In genomic region chr12:54413284-54414190, GRCh38 we compare ENCODE assay signal across 8 cellular contexts. TPM values are rescaled to one million over a fixed set of nuclear protein-coding genes. Genes with fewer than 3 reads are reported as not detected.
DNase-seq lines count a peak whose midpoint lies in the region; ATAC-seq and TF ChIP-seq lines count a peak whose summit lies in the region.

No MANE protein-coding gene starts in this region.

- H3K4me3 ChIP-seq in WI38 (ENCODE audit: low read depth, low read length) (peak overlapping the region; percentile 28; the same call in 1 of the 2 replicates), colonic mucosa (no peak overlapping the region), neutrophil (ENCODE audit: low read depth in 1 of 2, low read length in 1 of 2) (peak overlapping the region; percentile 69 to 94), upper lobe of right lung (peak overlapping the region; percentile 83)

- intact Hi-C loops in colonic mucosa (cut with DNase I): no loop called here
- intact Hi-C loops in upper lobe of right lung (cut with DNase I): no loop called here

- no peaks in the 10 kb centered on the region for H3K9me3 ChIP-seq in colonic mucosa
- H3K9me3 ChIP-seq in neutrophil: no peaks in the 10 kb centered on the region
- no peaks in the 10 kb centered on the region for H3K9me3 ChIP-seq in upper lobe of right lung

- H3K27ac ChIP-seq in colonic mucosa (peak overlapping the region; percentile 71), neutrophil (peak overlapping the region; percentile 100), upper lobe of right lung (peak overlapping the region; percentile 82)

- H3K36me3 ChIP-seq in colonic mucosa: no peaks in the 10 kb centered on the region
- peaks cover 30% of the 10 kb centered on the region for H3K36me3 ChIP-seq in neutrophil
- H3K36me3 ChIP-seq in upper lobe of right lung: peaks cover 8% of the 10 kb centered on the region

- ATAC-seq in HG02981 (IDR thresholded peaks at IDR 0.05; ENCODE audit: unreplicated experiment): peak; percentile 56
- ATAC-seq in upper lobe of right lung: peak; percentile 78
- no peak for ATAC-seq in HG03025 (IDR thresholded peaks at IDR 0.05; ENCODE audit: low FRiP score, unreplicated experiment)

- peak overlapping the region; percentile 16 to 31 for H3K9ac ChIP-seq in colonic mucosa (ENCODE audit: low read depth in 2 of 2, low read length in 2 of 2)

- H3K4me1 ChIP-seq in colonic mucosa (no peaks in the 10 kb centered on the region), neutrophil (ENCODE audit: control insufficient read depth in 1 of 2, insufficient read depth in 1 of 2, low read depth in 1 of 2, low read length in 1 of 2) (peaks cover 77 to 81% of the 10 kb centered on the region in 2 experiments), upper lobe of right lung (peaks cover 69% of the 10 kb centered on the region)

- H3K27me3 ChIP-seq in colonic mucosa (no peaks in the 10 kb centered on the region), neutrophil (no peaks in the 10 kb centered on the region), upper lobe of right lung (no peaks in the 10 kb centered on the region)

- DNase-seq in A172 (ENCODE audit: low spot score) (peak; percentile 64), colonic mucosa (peak; percentile 54), upper lobe of right lung (peak; percentile 83), superior temporal gyrus (ENCODE audit: extremely low spot score) (no peak)

- no peak for TF ChIP-seq CTCF in WI38 (IDR thresholded peaks at IDR 0.05; ENCODE audit: low read depth, low read length)
- no peak for TF ChIP-seq CTCF in colonic mucosa (IDR thresholded peaks at IDR 0.05)
- no peak for TF ChIP-seq CTCF in neutrophil (IDR thresholded peaks at IDR 0.05)
- TF ChIP-seq CTCF in upper lobe of right lung (IDR thresholded peaks at IDR 0.05): no peak

RNA-seq across cellular contexts. Expression of gene ITGA5, which starts 5.5 kb away (rescaled TPM):
- 215 and 219 TPM in 2 replicates for total RNA-seq in A172 (2014; rRNA removed; shearing (Covaris generic))
- total RNA-seq in colonic mucosa (100 to 1,000 TPM in 1 of 2 donors, 1 to 10 TPM in 1; 7.8 to 120 TPM), upper lobe of right lung (102 TPM)

RNA-seq across cellular contexts. Expression of gene ZNF385A, which starts 29.0 kb away (rescaled TPM):
- total RNA-seq in A172 (2014; rRNA removed; shearing (Covaris generic)): 1.3 and 5.3 TPM in 2 replicates
- total RNA-seq in colonic mucosa (1 to 10 TPM; 3.8 to 7.3 TPM), upper lobe of right lung (26.6 TPM)

RNA-seq across cellular contexts. Expression of gene GPR84, which starts 49.3 kb away (rescaled TPM):
- total RNA-seq in A172 (2014; rRNA removed; shearing (Covaris generic)): not detected in 2 replicates
- total RNA-seq in colonic mucosa (under 1 TPM in 1 of 2 donors, not detected in 1; 0.21 TPM), upper lobe of right lung (0.96 TPM)

RNA-seq across cellular contexts. Expression of gene GTSF1, which starts 59.9 kb away (rescaled TPM):
- not detected in 2 replicates for total RNA-seq in A172 (2014; rRNA removed; shearing (Covaris generic))
- total RNA-seq in colonic mucosa: under 1 TPM in 1 of 2 donors, not detected in 1; 0.99 TPM
- 2.1 TPM for total RNA-seq in upper lobe of right lung
